10 cellular contexts compared by ENCODE assay signal in the genomic region with DNA sequence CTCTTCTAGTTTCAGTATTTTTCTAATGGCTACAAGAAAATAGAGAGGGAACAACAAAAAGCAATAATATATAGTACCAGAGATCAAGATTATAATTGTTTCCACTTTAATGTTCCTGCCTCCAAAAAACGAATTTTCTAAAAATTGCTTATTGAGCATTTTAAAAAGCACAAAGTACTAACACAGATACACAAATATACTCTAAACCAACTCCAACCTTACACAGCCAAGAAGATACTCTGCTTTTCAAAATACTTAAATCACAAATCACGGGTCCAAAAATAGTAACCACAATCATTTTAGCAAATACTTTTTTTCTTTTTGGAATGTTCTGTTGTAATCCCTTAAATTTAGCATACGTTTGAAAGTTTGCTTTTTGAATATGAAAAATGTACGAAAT. TPM values are rescaled to one million over a fixed set of nuclear protein-coding genes. Genes with fewer than 3 reads are reported as not detected.
A peak's percentile ranks its signal among the peaks of the same experiment; 100 is the strongest.
DNase-seq lines count a peak whose midpoint lies in the region; ATAC-seq and TF ChIP-seq lines count a peak whose summit lies in the region.
"Had no signal": no experiment of that assay in that cellular context is flagged by ENCODE, and none has a peak within 500 bp of the region (broad histone marks: within the 10 kb centered on the region; RNA-seq: fewer than 3 reads in every experiment).

No MANE protein-coding gene starts in this region.

- H3K27ac ChIP-seq in left ventricle myocardium inferior (replicated peaks) = peak overlapping the region; percentile 98
- H3K27ac ChIP-seq in ovary = peak overlapping the region in 1 of 2 donors; percentile 60

- no peak for TF ChIP-seq CTCF in left ventricle myocardium inferior (IDR thresholded peaks at IDR 0.05; ENCODE audit: borderline replicate concordance)
- TF ChIP-seq CTCF in chondrocyte (IDR thresholded peaks at IDR 0.05) = no peak
- TF ChIP-seq CTCF in natural killer cell (IDR thresholded peaks at IDR 0.05) = no peak
- TF ChIP-seq CTCF in ovary (IDR thresholded peaks at IDR 0.05) = no peak

- H3K27ac Mint-ChIP-seq in chondrocyte (ENCODE audit: unreplicated experiment) (peak overlapping the region; percentile 88), natural killer cell (peak overlapping the region; percentile 55 to 89)

- TF ChIP-seq POLR2A in ovary (IDR thresholded peaks at IDR 0.05) = no peak

- peaks cover 34% of the 10 kb centered on the region for H3K4me1 Mint-ChIP-seq in chondrocyte (ENCODE audit: low read depth)
- H3K4me1 Mint-ChIP-seq in natural killer cell = peaks cover 40 to 42% of the 10 kb centered on the region in 2 donors

- H3K27me3 ChIP-seq in left ventricle myocardium inferior (ENCODE audit: low read depth) (no peaks in the 10 kb centered on the region), ovary (no peaks in the 10 kb centered on the region)
- H3K27me3 ChIP-seq: pancreas had no signal

- H3K4me3 Mint-ChIP-seq in chondrocyte (ENCODE audit: unreplicated experiment) (peak overlapping the region; percentile 65), natural killer cell (peak overlapping the region; percentile 72)

- TF ChIP-seq EP300 in ovary (IDR thresholded peaks at IDR 0.05) = no peak

- H3K36me3 Mint-ChIP-seq in chondrocyte (ENCODE audit: low read depth) (peaks cover 1% of the 10 kb centered on the region), natural killer cell (no peaks in the 10 kb centered on the region)

- ATAC-seq in Right ventricle myocardium inferior (no peak), natural killer cell (no peak)
- ATAC-seq: pancreas had no signal

- no peak for DNase-seq in left ventricle myocardium inferior
- no peak for DNase-seq in Right ventricle myocardium inferior (ENCODE audit: missing footprints)
- no peak for DNase-seq in chondrocyte (ENCODE audit: low spot score)
- DNase-seq in natural killer cell = no peak
- DNase-seq in mucosa of gallbladder (ENCODE audit: low spot score) = no peak
- no peak for DNase-seq in COLO668 (lab: John Stamatoyannopoulos, UW; ENCODE audit: unreplicated experiment)
- DNase-seq in ovary = no peak
- DNase-seq in cortex of kidney (lab: John Stamatoyannopoulos, UW) = no peak
- DNase-seq: pancreas; stimulated activated naive CD4-positive, alpha-beta T cell had no signal

- H3K4me3 ChIP-seq in left ventricle myocardium inferior = peak overlapping the region; percentile 84
- H3K4me3 ChIP-seq in ovary = no peak overlapping the region

- H3K9me3 Mint-ChIP-seq in chondrocyte (ENCODE audit: low read depth) (no peaks in the 10 kb centered on the region), natural killer cell (no peaks in the 10 kb centered on the region)

- intact Hi-C loops in left ventricle myocardium inferior (cut with micrococcal nuclease) = no loop called here
- intact Hi-C loops in Right ventricle myocardium inferior (cut with DNase I) = loop anchor here (2.0 to 10.0 kb wide), 2 partner anchors 91 to 249 kb away; a partner anchor contains a TSS
- intact Hi-C loops in natural killer cell (cut with micrococcal nuclease) = loop anchor here (5.0 kb wide), 1 partner anchor 139 kb away; no protein-coding TSS in a partner anchor
- intact Hi-C loops in ovary (cut with DNase I) = loop anchor here in 2 of 4 donors (10.0 kb wide), 1 partner anchor 89 kb away; a partner anchor contains a TSS

- H3K9me3 ChIP-seq in left ventricle myocardium inferior (replicated peaks) (no peaks in the 10 kb centered on the region), ovary (no peaks in the 10 kb centered on the region)
- H3K9me3 ChIP-seq: pancreas had no signal

- 12 to 21% (median 13%) methylated on average over 4 of the region's 4 CpGs for WGBS in ovary, 3 donors

- peaks cover 72% of the 10 kb centered on the region for H3K4me1 ChIP-seq in left ventricle myocardium inferior
- peaks cover 5% of the 10 kb centered on the region for H3K4me1 ChIP-seq in ovary (ENCODE audit: insufficient read depth)

- H3K36me3 ChIP-seq in left ventricle myocardium inferior (no peaks in the 10 kb centered on the region), ovary (no peaks in the 10 kb centered on the region)

- H3K27me3 Mint-ChIP-seq in chondrocyte (ENCODE audit: low read depth) (no peaks in the 10 kb centered on the region), natural killer cell (ENCODE audit: low read depth in 2 of 2) (no peaks in the 10 kb centered on the region)

RNA-seq across cellular contexts. Expression of a gene that starts 2.0 kb away (rescaled TPM):
- total RNA-seq in left ventricle myocardium inferior = 88.1 TPM
- 86.1 TPM for total RNA-seq in Right ventricle myocardium inferior
- total RNA-seq in chondrocyte = 31.2 to 35.4 TPM (median 32.2 TPM) in 3 replicates
- 100 to 1,000 TPM in 2 of 3 donors, 10 to 100 TPM in 1; 96.2 to 124 (median 101) TPM for total RNA-seq in natural killer cell
- 23.8 TPM for total RNA-seq in mucosa of gallbladder
- total RNA-seq in ovary = 10 to 100 TPM; 30.9 to 47.7 (median 38.3) TPM
- polyA plus RNA-seq in ovary = 10 to 100 TPM; 14.3 to 17.1 TPM
